Comparison of ENCODE assay signal across 11 cellular contexts in the genomic region with DNA sequence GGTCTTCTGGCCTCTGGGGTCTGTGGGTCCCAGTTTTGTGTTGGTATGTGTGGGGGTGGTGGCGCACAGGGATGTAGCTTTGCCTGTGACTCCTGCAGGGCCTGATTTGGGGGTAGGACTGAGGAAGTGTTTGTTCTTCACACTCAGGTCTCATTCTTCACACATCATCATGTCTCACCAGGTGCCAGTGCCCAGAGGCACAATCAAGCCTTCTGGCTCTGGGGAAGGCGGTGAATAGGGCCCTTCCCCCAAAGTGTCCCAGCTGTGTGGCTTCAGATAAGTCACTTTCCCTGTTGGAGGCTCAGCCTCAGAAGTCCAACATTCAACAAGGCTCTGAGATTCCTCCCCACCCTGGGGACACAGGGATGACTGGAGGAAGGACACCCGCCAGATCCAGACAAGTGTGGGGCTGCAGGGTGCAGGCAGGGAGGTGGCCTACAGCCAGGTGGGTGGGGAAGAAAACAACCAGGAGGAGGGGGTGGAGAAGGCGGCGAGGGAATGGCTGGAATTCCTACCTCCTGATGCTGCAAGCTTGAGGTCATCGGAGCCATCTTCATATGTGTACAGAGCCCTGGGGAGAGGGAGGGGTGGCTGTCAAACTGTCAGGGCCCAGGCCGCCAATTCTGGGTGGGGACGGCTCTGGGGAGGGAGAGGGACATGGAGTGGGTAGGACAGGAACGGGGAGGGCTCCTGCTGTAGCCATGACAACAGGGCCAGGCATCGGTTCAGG. TPM values are rescaled to one million over a fixed set of nuclear protein-coding genes. Genes with fewer than 3 reads are reported as not detected.
A peak's percentile ranks its signal among the peaks of the same experiment; 100 is the strongest.
DNase-seq lines count a peak whose midpoint lies in the region; ATAC-seq and TF ChIP-seq lines count a peak whose summit lies in the region.
"Had no signal": no experiment of that assay in that cellular context is flagged by ENCODE, and none has a peak within 500 bp of the region (broad histone marks: within the 10 kb centered on the region; RNA-seq: fewer than 3 reads in every experiment).

No MANE protein-coding gene starts in this region.

- WGBS in suprapubic skin: 47% methylated on average over 9 of the region's 10 CpGs

- H3K4me1 Mint-ChIP-seq in brain: peaks cover 41% of the 10 kb centered on the region
- peaks cover 3% of the 10 kb centered on the region for H3K4me1 Mint-ChIP-seq in activated T-helper 2 cell treated with anti-CD3 and anti-CD28 coated beads, Interferon-gamma antibody, Interleukin-2, Interleukin-4, amounts not matched to agents 10 μg/mL and 5 μg/mL and 100 μg/mL, durations not matched to agents 14 hours and 24 hours and 36 hours (ENCODE audit: low read depth)

- H3K27ac ChIP-seq in suprapubic skin: peak overlapping the region; percentile 64

- no peak overlapping the region for H3K4me3 ChIP-seq in suprapubic skin

- H3K27me3 Mint-ChIP-seq in brain: peaks cover 3% of the 10 kb centered on the region
- H3K27me3 Mint-ChIP-seq in activated T-helper 2 cell treated with anti-CD3 and anti-CD28 coated beads, Interferon-gamma antibody, Interleukin-2, Interleukin-4, amounts not matched to agents 10 μg/mL and 5 μg/mL and 100 μg/mL, durations not matched to agents 14 hours and 24 hours and 36 hours (ENCODE audit: low read depth): no peaks in the 10 kb centered on the region

- TF ChIP-seq CTCF in brain (conservative IDR thresholded peaks at IDR 0.05) (no peak), suprapubic skin (IDR thresholded peaks at IDR 0.05) (no peak)

- no peak for ATAC-seq in GM18868 (IDR thresholded peaks at IDR 0.05; ENCODE audit: unreplicated experiment)

- no peak for TF ChIP-seq POLR2A in suprapubic skin (IDR thresholded peaks at IDR 0.05)

- TF ChIP-seq EP300 in suprapubic skin (IDR thresholded peaks at IDR 0.05): no peak

- peaks cover 71% of the 10 kb centered on the region for H3K36me3 Mint-ChIP-seq in brain
- peaks cover 9% of the 10 kb centered on the region for H3K36me3 Mint-ChIP-seq in activated T-helper 2 cell treated with anti-CD3 and anti-CD28 coated beads, Interferon-gamma antibody, Interleukin-2, Interleukin-4, amounts not matched to agents 10 μg/mL and 5 μg/mL and 100 μg/mL, durations not matched to agents 14 hours and 24 hours and 36 hours (ENCODE audit: low read depth)

- no peaks in the 10 kb centered on the region for H3K27me3 ChIP-seq in suprapubic skin

- H3K36me3 ChIP-seq in suprapubic skin: peaks cover 30% of the 10 kb centered on the region

- H3K4me3 Mint-ChIP-seq in brain: peak overlapping the region in 4 of 5 experiments; percentile 52 to 87 (median 86)
- no peak overlapping the region for H3K4me3 Mint-ChIP-seq in activated T-helper 2 cell treated with anti-CD3 and anti-CD28 coated beads, Interferon-gamma antibody, Interleukin-2, Interleukin-4, amounts not matched to agents 10 μg/mL and 5 μg/mL and 100 μg/mL, durations not matched to agents 14 hours and 24 hours and 36 hours (ENCODE audit: low read depth)

- H3K9me3 ChIP-seq in suprapubic skin: no peaks in the 10 kb centered on the region

- H3K4me1 ChIP-seq in suprapubic skin: peaks cover 48% of the 10 kb centered on the region

- H3K27ac Mint-ChIP-seq in brain: peak overlapping the region in 4 of 5 experiments; percentile 76 to 99 (median 96)
- H3K27ac Mint-ChIP-seq in activated T-helper 2 cell treated with anti-CD3 and anti-CD28 coated beads, Interferon-gamma antibody, Interleukin-2, Interleukin-4, amounts not matched to agents 10 μg/mL and 5 μg/mL and 100 μg/mL, durations not matched to agents 14 hours and 24 hours and 36 hours: no peak overlapping the region

- intact Hi-C loops in activated T-helper 2 cell treated with anti-CD3 and anti-CD28 coated beads, Interferon-gamma antibody, Interleukin-2, Interleukin-4, amounts not matched to agents 10 μg/mL and 5 μg/mL and 100 μg/mL, durations not matched to agents 14 hours and 24 hours and 36 hours (cut with micrococcal nuclease): no loop called here

- peak; percentile 31 for DNase-seq in NK-92 treated with Interleukin-12 subunit alpha and Interleukin-12 subunit beta, amount 100 ng/mL, for 24 hours (lab: John Stamatoyannopoulos, UW)
- DNase-seq in NK-92 (lab: John Stamatoyannopoulos, UW; ENCODE audit: unreplicated experiment) (no peak), hepatic stellate cell (ENCODE audit: low spot score) (peak; percentile 56), suprapubic skin (ENCODE audit: low spot score in 2 of 2) (no peak), activated T-cell treated with anti-CD3 and anti-CD28 coated beads for 4 hours (no peak)
- DNase-seq in activated T-helper 2 cell treated with anti-CD3 and anti-CD28 coated beads, Interferon-gamma antibody, Interleukin-2, Interleukin-4, amounts not matched to agents 10 μg/mL and 5 μg/mL and 100 μg/mL, durations not matched to agents 14 hours and 24 hours and 36 hours (ENCODE audit: low spot score): no peak
- DNase-seq: 8988T; activated CD4-positive, alpha-beta T cell treated with anti-CD3 and anti-CD28 coated beads, Interleukin-2, amount 50 U/mL, for 1 hour; NCI-H526 treated with DMSO at 0.1 percent for 48 hours had no signal

- peaks cover 4 to 12% (median 6%) of the 10 kb centered on the region in 5 experiments for H3K9me3 Mint-ChIP-seq in brain
- no peaks in the 10 kb centered on the region for H3K9me3 Mint-ChIP-seq in activated T-helper 2 cell treated with anti-CD3 and anti-CD28 coated beads, Interferon-gamma antibody, Interleukin-2, Interleukin-4, amounts not matched to agents 10 μg/mL and 5 μg/mL and 100 μg/mL, durations not matched to agents 14 hours and 24 hours and 36 hours

RNA-seq across cellular contexts. Expression of a gene that starts 4.9 kb away (rescaled TPM):
- 275 TPM for polyA plus RNA-seq in brain (ENCODE audit: insufficient read depth, low read depth, low replicate concordance)
- 10 to 100 TPM; 13.1 to 43.4 (median 25.3) TPM for total RNA-seq in suprapubic skin
- 28.7 and 32.9 TPM in 2 replicates for total RNA-seq in activated T-helper 2 cell treated with anti-CD3 and anti-CD28 coated beads, Interferon-gamma antibody, Interleukin-2, Interleukin-4, amounts not matched to agents 10 μg/mL and 5 μg/mL and 100 μg/mL, durations not matched to agents 14 hours and 24 hours and 36 hours

RNA-seq across cellular contexts. Expression of a gene that starts 21.9 kb away (rescaled TPM):
- 10.9 TPM for polyA plus RNA-seq in brain (ENCODE audit: insufficient read depth, low read depth, low replicate concordance)
- total RNA-seq in suprapubic skin: 1 to 10 TPM; 5.7 to 9.8 (median 7.8) TPM
- 12.1 and 13.0 TPM in 2 replicates for total RNA-seq in activated T-helper 2 cell treated with anti-CD3 and anti-CD28 coated beads, Interferon-gamma antibody, Interleukin-2, Interleukin-4, amounts not matched to agents 10 μg/mL and 5 μg/mL and 100 μg/mL, durations not matched to agents 14 hours and 24 hours and 36 hours

RNA-seq across cellular contexts. Expression of a gene that starts 28.9 kb away (rescaled TPM):
- 20.1 TPM for polyA plus RNA-seq in brain (ENCODE audit: insufficient read depth, low read depth, low replicate concordance)
- 10 to 100 TPM; 28.7 to 41.3 (median 32.0) TPM for total RNA-seq in suprapubic skin
- total RNA-seq in activated T-helper 2 cell treated with anti-CD3 and anti-CD28 coated beads, Interferon-gamma antibody, Interleukin-2, Interleukin-4, amounts not matched to agents 10 μg/mL and 5 μg/mL and 100 μg/mL, durations not matched to agents 14 hours and 24 hours and 36 hours: 85.4 and 86.9 TPM in 2 replicates

RNA-seq across cellular contexts. Expression of a gene that starts 41.1 kb away (rescaled TPM):
- polyA plus RNA-seq in brain (ENCODE audit: insufficient read depth, low read depth, low replicate concordance): 1.8 TPM
- 1 to 10 TPM in 3 of 4 donors, under 1 TPM in 1; 0.89 to 7.3 (median 1.8) TPM for total RNA-seq in suprapubic skin
- 3.3 and 4.9 TPM in 2 replicates for total RNA-seq in activated T-helper 2 cell treated with anti-CD3 and anti-CD28 coated beads, Interferon-gamma antibody, Interleukin-2, Interleukin-4, amounts not matched to agents 10 μg/mL and 5 μg/mL and 100 μg/mL, durations not matched to agents 14 hours and 24 hours and 36 hours

RNA-seq across cellular contexts. Expression of a gene that starts 42.0 kb away (rescaled TPM):
- polyA plus RNA-seq in brain (ENCODE audit: insufficient read depth, low read depth, low replicate concordance): 26.9 TPM
- 10 to 100 TPM; 29.1 to 62.2 (median 37.1) TPM for total RNA-seq in suprapubic skin
- total RNA-seq in activated T-helper 2 cell treated with anti-CD3 and anti-CD28 coated beads, Interferon-gamma antibody, Interleukin-2, Interleukin-4, amounts not matched to agents 10 μg/mL and 5 μg/mL and 100 μg/mL, durations not matched to agents 14 hours and 24 hours and 36 hours: 131 and 134 TPM in 2 replicates

Comparison
In these comparisons a context has a peak if more than half of its experiments do, and no peak if none do; other contexts are left out.
1. DNase-seq: peak in NK-92 treated with Interleukin-12 subunit alpha and Interleukin-12 subunit beta, amount 100 ng/mL, for 24 hours (single experiment) and hepatic stellate cell (single experiment); none in NK-92 (single experiment), suprapubic skin (0 of 2), activated T-helper 2 cell treated with anti-CD3 and anti-CD28 coated beads, Interferon-gamma antibody, Interleukin-2, Interleukin-4, amounts not matched to agents 10 μg/mL and 5 μg/mL and 100 μg/mL, durations not matched to agents 14 hours and 24 hours and 36 hours (single experiment) and activated T-cell treated with anti-CD3 and anti-CD28 coated beads for 4 hours (single experiment).